22 cellular contexts compared by ENCODE assay signal in genomic region chr5:117165068-117165467, GRCh38.
"Had no signal": no experiment of that assay in that cellular context is flagged by ENCODE, and none has a peak within 500 bp of the region (broad histone marks: within the 10 kb centered on the region; RNA-seq: fewer than 3 reads in every experiment).

No MANE protein-coding gene starts in this region.

- H3K4me3 ChIP-seq: SK-N-MC had no signal

- DNase-seq: activated B cell treated with CpG ODN at 0.5 μM for 24 hours; activated CD4-positive, alpha-beta memory T cell treated with anti-CD3 and anti-CD28 coated beads for 36 hours; activated CD4-positive, alpha-beta T cell treated with anti-CD3 and anti-CD28 coated beads, Interleukin-2, amount 10 ng/mL, durations not matched to agents 7 days and 5 days; activated CD8-positive, alpha-beta memory T cell treated with anti-CD3 and anti-CD28 coated beads for 24 hours; activated gamma-delta T cell; activated naive CD4-positive, alpha-beta T cell treated with anti-CD3 and anti-CD28 coated beads for 36 hours; activated T-cell treated with anti-CD3 and anti-CD28 coated beads, Interleukin-2, amount 50 U/mL, for 48 hours; NCI-H1092; NCI-H1417; NCI-H2029; NCI-H2107; NCI-H345; NCI-H510A; NCI-H526 treated with DMSO at 0.1 percent for 48 hours; NCI-H82; SIG-M5; T-cell; T-helper 2 cell; T1000 had no signal

- ATAC-seq: activated T-helper 17 cell treated with anti-CD3 and anti-CD28 coated beads, Interleukin-2, amount 50 U/mL, for 72 hours; T-cell had no signal

- H3K27ac ChIP-seq: KMS-11, SK-N-MC had no signal
